In the genomic region with DNA sequence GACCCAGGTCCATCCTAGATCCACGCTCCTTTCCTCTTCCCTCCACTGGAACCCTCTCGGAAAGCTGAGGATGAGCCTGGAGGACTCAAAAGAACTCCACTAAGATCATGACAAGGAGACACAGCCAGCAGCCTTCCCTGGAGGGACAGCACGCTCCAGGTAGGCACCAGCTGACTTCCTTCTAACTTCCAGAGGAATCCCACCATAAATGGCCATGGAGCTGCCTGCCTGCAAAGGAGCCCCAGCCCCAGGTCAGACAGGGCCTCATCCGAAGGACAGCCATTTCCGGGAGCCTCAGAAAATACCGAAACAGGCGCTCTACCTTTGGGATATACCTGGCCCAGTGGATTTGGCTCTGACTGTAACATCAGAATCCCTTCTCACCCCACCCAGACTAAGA, we compare ENCODE assay signal across 1 cellular context.
TF ChIP-seq lines count a peak whose summit lies in the region.

No MANE protein-coding gene starts in this region.

TF ChIP-seq in GM12878, 131 proteins besides CTCF, POLR2A, EP300 and RAD21:
- TF ChIP-seq RELB (IDR thresholded peaks at IDR 0.05; ENCODE audit: low read depth), result no peak
- TF ChIP-seq FOS (IDR thresholded peaks at IDR 0.05; ENCODE audit: borderline replicate concordance, extremely low read depth, insufficient read length), result no peak
- no peak for TF ChIP-seq CUX1 (IDR thresholded peaks at IDR 0.05; ENCODE audit: insufficient replicate concordance, low read depth, low read length)
- TF ChIP-seq HDGF (IDR thresholded peaks at IDR 0.05), result no peak
- no peak for TF ChIP-seq BCLAF1 (IDR thresholded peaks at IDR 0.05)
- no peak for TF ChIP-seq PAX8 (IDR thresholded peaks at IDR 0.05)
- no peak for TF ChIP-seq SREBF1 (IDR thresholded peaks at IDR 0.05; ENCODE audit: low read length)
- TF ChIP-seq SMARCA5 (IDR thresholded peaks at IDR 0.05), result no peak
